21 cellular contexts compared by ENCODE assay signal in the genomic region with DNA sequence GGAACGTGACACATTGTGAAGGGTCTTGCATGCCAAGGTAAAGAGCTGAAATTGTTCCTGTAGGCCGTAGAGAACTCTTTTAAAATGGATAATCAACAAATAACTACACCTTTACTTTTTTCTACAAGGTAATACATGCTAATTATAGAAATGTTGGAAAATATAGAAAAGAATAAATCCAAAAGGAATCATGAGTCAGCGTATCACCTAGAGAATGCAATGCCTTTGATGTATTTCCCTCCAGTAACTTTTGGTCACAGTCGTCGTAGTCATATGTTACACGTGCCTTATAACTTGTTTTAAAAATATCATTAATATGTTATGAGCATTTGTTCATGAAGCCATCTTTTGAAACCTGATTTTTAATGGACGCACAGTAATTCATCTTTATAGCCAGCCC.
DNase-seq lines count a peak whose midpoint lies in the region; ATAC-seq, FAIRE-seq and TF ChIP-seq lines count a peak whose summit lies in the region.
"Had no signal": no experiment of that assay in that cellular context is flagged by ENCODE, and none has a peak within 500 bp of the region (broad histone marks: within the 10 kb centered on the region; RNA-seq: fewer than 3 reads in every experiment).

No MANE protein-coding gene starts in this region.

- H4K5ac ChIP-seq in IMR-90 (ENCODE audit: low read depth, low read length) (no peak overlapping the region), mesendoderm (ENCODE audit: low read length) (no peak overlapping the region)

- H3K23ac ChIP-seq in IMR-90 (ENCODE audit: low read depth, low read length) (no peak overlapping the region), mesendoderm (ENCODE audit: low read length) (no peak overlapping the region)

- H2BK5ac ChIP-seq in IMR-90 (ENCODE audit: low read depth, low read length, poor library complexity, severe bottlenecking) (no peak overlapping the region), mesendoderm (ENCODE audit: low read length) (peak overlapping the region; percentile 14)

- no peak overlapping the region for H2BK20ac ChIP-seq in IMR-90 (ENCODE audit: low read depth, low read length)

- DNase-seq in HepG2 (ENCODE audit: low spot score) (no peak), right lobe of liver (no peak), IMR-90 (no peak), mesendoderm (no peak)
- DNase-seq in stimulated activated CD4-positive, alpha-beta T cell treated with anti-CD3 and anti-CD28 coated beads, Interleukin-2, amount 100 ng/mL, for 24 hours, result no peak
- no peak for DNase-seq in activated CD4-positive, alpha-beta T cell treated with anti-CD3 and anti-CD28 coated beads for 48 hours
- DNase-seq: ACHN; BE2C; C1 segment of cervical spinal cord; Calu3; CD4-positive, alpha-beta memory T cell; CD4-positive, CD25-positive, alpha-beta regulatory T cell; CD8-positive, alpha-beta memory T cell; COR-L47; DMS 273 treated with DMSO at 0.1 percent for 48 hours; GF-D8 had no signal

- no peak overlapping the region for H3K56ac ChIP-seq in IMR-90 (ENCODE audit: extremely low read depth, insufficient read depth, low read length)
- H3K56ac ChIP-seq in mesendoderm (ENCODE audit: low read length), result no peak overlapping the region

- BruUV-seq in HepG2 (replicated peaks; lab: Mats Ljungman, UMichigan) (no TSS peak), IMR-90 (replicated peaks; lab: Mats Ljungman, UMichigan) (no TSS peak)

- H3K9me1 ChIP-seq in IMR-90 (ENCODE audit: insufficient read depth, low read length), result no peaks in the 10 kb centered on the region

- H2BK120ac ChIP-seq in IMR-90 (ENCODE audit: low read depth, low read length) (no peak overlapping the region), mesendoderm (ENCODE audit: low read depth, low read length) (no peak overlapping the region)

- H3K27ac ChIP-seq in HepG2 (ENCODE audit: extremely low read length, insufficient read depth, low read length), result no peak overlapping the region
- no peak overlapping the region for H3K27ac ChIP-seq in right lobe of liver
- no peak overlapping the region for H3K27ac ChIP-seq in IMR-90 (ENCODE audit: insufficient read depth, low read length)
- no peak overlapping the region for H3K27ac ChIP-seq in mesendoderm (ENCODE audit: low read depth, low read length)
- H3K27ac ChIP-seq: 22Rv1, BLaER1 had no signal

- 37% methylated on average over 7 of the region's 7 CpGs for WGBS in HepG2 (ENCODE audit: low lambda C conversion rate)
- WGBS in right lobe of liver (ENCODE audit: insufficient coverage, low coverage, low lambda C conversion rate, missing lambda C conversion rate), result 80% methylated on average over 7 of the region's 7 CpGs
- no CpG with 5 or more reads among the region's 7 CpGs for WGBS in IMR-90 (ENCODE audit: extremely low coverage in 2 of 2, insufficient read length in 1 of 2), 2 experiments
- WGBS in mesendoderm (ENCODE audit: extremely low coverage, insufficient coverage, low lambda C conversion rate), result no CpG with 5 or more reads among the region's 7 CpGs

- TF ChIP-seq CTCF in HepG2 (CRISPR knock-in tag; IDR thresholded peaks at IDR 0.05) (no peak), right lobe of liver (IDR thresholded peaks at IDR 0.05) (no peak), IMR-90 (conservative IDR thresholded peaks at IDR 0.05; ENCODE audit: low read depth, low read length) (no peak)

- H3K4me3 ChIP-seq in HepG2 (replicated peaks in 1 of 3; ENCODE audit: insufficient read depth in 1 of 3, low read depth in 2 of 3, low read length in 3 of 3) (no peak overlapping the region), right lobe of liver (no peak overlapping the region), IMR-90 (ENCODE audit: insufficient read depth, low read depth, low read length) (no peak overlapping the region), mesendoderm (ENCODE audit: low read length) (no peak overlapping the region)
- H3K4me3 ChIP-seq: BLaER1 had no signal

- POLR2A ChIA-PET in HepG2 (lab: Yijun Ruan, JAX), result no interaction called here
- POLR2A ChIA-PET in IMR-90 (lab: Charles Lee; ENCODE audit: unreplicated experiment), result no interaction called here

- H3K4me2 ChIP-seq in HepG2 (ENCODE audit: low read depth, low read length) (no peak overlapping the region), IMR-90 (ENCODE audit: low read depth, low read length) (no peak overlapping the region), mesendoderm (ENCODE audit: low read length) (no peak overlapping the region)
- H3K4me2 ChIP-seq: BLaER1 had no signal

- H3K4me1 ChIP-seq in HepG2 (ENCODE audit: insufficient read depth, low read length) (no peaks in the 10 kb centered on the region), right lobe of liver (no peaks in the 10 kb centered on the region), IMR-90 (ENCODE audit: control insufficient read depth, insufficient read depth, low read length) (no peaks in the 10 kb centered on the region), mesendoderm (ENCODE audit: control insufficient read depth, low read depth, low read length) (peaks cover 14% of the 10 kb centered on the region)
- H3K4me1 ChIP-seq: BE2C had no signal

- no peak overlapping the region for H3K4ac ChIP-seq in IMR-90 (ENCODE audit: low read depth, low read length)
- no peak overlapping the region for H3K4ac ChIP-seq in mesendoderm (ENCODE audit: low read depth, low read length)

- H2AK5ac ChIP-seq in IMR-90 (ENCODE audit: low read depth, low read length) (no peak overlapping the region), mesendoderm (ENCODE audit: low read length) (no peak overlapping the region)

- intact Hi-C loops in HepG2 (cut with micrococcal nuclease; ENCODE audit: unreplicated experiment), result no loop called here
- intact Hi-C loops in right lobe of liver (cut with DNase I), result no loop called here
- intact Hi-C loops in IMR-90 (cut with micrococcal nuclease), result no loop called here

- ATAC-seq in HepG2, result no peak
- ATAC-seq in right lobe of liver, result no peak
- ATAC-seq in IMR-90 (ENCODE audit: low read depth), result no peak

- H4K8ac ChIP-seq in IMR-90 (ENCODE audit: low read depth in 2 of 2, low read length in 2 of 2), result no peak overlapping the region
- H4K8ac ChIP-seq in mesendoderm (ENCODE audit: low read depth, low read length), result no peak overlapping the region

- TF ChIP-seq POLR2A in HepG2 (IDR thresholded peaks at IDR 0.05; ENCODE audit: insufficient read depth in 1 of 2, low read depth in 2 of 2, low read length in 2 of 2) (no peak), right lobe of liver (IDR thresholded peaks at IDR 0.05) (no peak), IMR-90 (IDR thresholded peaks at IDR 0.05; ENCODE audit: low read depth, low read length) (no peak)

- H2AFZ ChIP-seq in HepG2 (ENCODE audit: low read length) (no peak overlapping the region), IMR-90 (replicated peaks; ENCODE audit: low read length, poor library complexity) (no peak overlapping the region)

- H3K79me2 ChIP-seq in HepG2 (ENCODE audit: insufficient read depth, low read length), result no peaks in the 10 kb centered on the region
- no peaks in the 10 kb centered on the region for H3K79me2 ChIP-seq in mesendoderm (ENCODE audit: control insufficient read depth, insufficient read depth, low read length)

- H4K91ac ChIP-seq in IMR-90 (ENCODE audit: insufficient read depth, low read depth, low read length), result no peak overlapping the region

- TF ChIP-seq EP300 in HepG2 (IDR thresholded peaks at IDR 0.05; ENCODE audit: low read depth in 2 of 2, low read length in 2 of 2) (no peak), HepG2 (CRISPR knock-in tag; IDR thresholded peaks at IDR 0.05; ENCODE audit: borderline replicate concordance) (no peak)

- in situ Hi-C loops in HepG2 (cut with HindIII; ENCODE audit: extremely low pct_ligation_motif_present, low pct_unique_long_range_greater_than_20kb) (no loop called here), IMR-90 (cut with MboI; ENCODE audit: low sequenced_read_pairs) (no loop called here)

- dilution Hi-C loops in IMR-90 (cut with HindIII; ENCODE audit: low sequenced_read_pairs, unreplicated experiment), result no loop called here

- no peaks in the 10 kb centered on the region for H3K9me3 ChIP-seq in HepG2 (ENCODE audit: low read length)
- no peaks in the 10 kb centered on the region for H3K9me3 ChIP-seq in right lobe of liver
- no peaks in the 10 kb centered on the region for H3K9me3 ChIP-seq in IMR-90 (ENCODE audit: control insufficient read depth, insufficient read depth, low read length)
- H3K9me3 ChIP-seq: BE2C, BLaER1 had no signal

- CTCF ChIA-PET in HepG2 (lab: Yijun Ruan, JAX; ENCODE audit: low intra/inter-chr PET ratio, low total read pairs) (no interaction called here), IMR-90 (lab: Yijun Ruan, JAX) (no interaction called here)

- no peak for FAIRE-seq in HepG2 (lab: Jason Lieb, UNC)
- FAIRE-seq: G401.6, GM12891, GM19239 had no signal

- H2BK15ac ChIP-seq in IMR-90 (ENCODE audit: low read depth, low read length), result no peak overlapping the region
- no peak overlapping the region for H2BK15ac ChIP-seq in mesendoderm (replicated peaks; ENCODE audit: low read depth)

- H4K20me1 ChIP-seq in HepG2 (ENCODE audit: insufficient read depth, low read length), result no peaks in the 10 kb centered on the region
- no peaks in the 10 kb centered on the region for H4K20me1 ChIP-seq in IMR-90 (ENCODE audit: insufficient read depth, low read length)
- H4K20me1 ChIP-seq: BLaER1 had no signal

- TF ChIP-seq RAD21 in HepG2 (CRISPR knock-in tag; IDR thresholded peaks at IDR 0.05), result no peak
- TF ChIP-seq RAD21 in IMR-90 (IDR thresholded peaks at IDR 0.05; ENCODE audit: low read length), result no peak

- H3K79me1 ChIP-seq in IMR-90 (ENCODE audit: low read depth in 1 of 2, low read length in 2 of 2), result no peaks in the 10 kb centered on the region
- no peaks in the 10 kb centered on the region for H3K79me1 ChIP-seq in mesendoderm (ENCODE audit: low read length)

- H3K27me3 ChIP-seq in HepG2 (ENCODE audit: control insufficient read depth in 1 of 2, insufficient read depth in 2 of 2, low read length in 2 of 2) (peaks cover 1 to 26% of the 10 kb centered on the region in 2 experiments; a peak in 2 of 5 replicates), right lobe of liver (no peaks in the 10 kb centered on the region), IMR-90 (ENCODE audit: control insufficient read depth, insufficient read depth, low read length) (peaks cover 31% of the 10 kb centered on the region), mesendoderm (ENCODE audit: insufficient read depth, low read length, poor library complexity) (no peaks in the 10 kb centered on the region)
- H3K27me3 ChIP-seq: BLaER1 had no signal

- H3K9ac ChIP-seq in HepG2 (ENCODE audit: insufficient read depth, low read depth, low read length) (no peak overlapping the region), IMR-90 (ENCODE audit: low read depth, low read length) (no peak overlapping the region), mesendoderm (ENCODE audit: low read length) (no peak overlapping the region)
- H3K9ac ChIP-seq: BLaER1 had no signal

- no peak overlapping the region for H2AK9ac ChIP-seq in IMR-90 (replicated peaks; ENCODE audit: low read depth, low read length, poor library complexity)

- H3K18ac ChIP-seq in IMR-90 (ENCODE audit: low read depth, low read length) (no peak overlapping the region), mesendoderm (ENCODE audit: low read length) (no peak overlapping the region)

- H3K14ac ChIP-seq in IMR-90 (replicated peaks; ENCODE audit: low read depth, low read length), result no peak overlapping the region

- H3K36me3 ChIP-seq in HepG2 (replicated peaks in 1 of 2; ENCODE audit: control insufficient read depth in 1 of 2, insufficient read depth in 2 of 2, low read length in 2 of 2) (no peaks in the 10 kb centered on the region), right lobe of liver (no peaks in the 10 kb centered on the region), IMR-90 (ENCODE audit: control insufficient read depth, insufficient read depth, low read length) (no peaks in the 10 kb centered on the region), mesendoderm (ENCODE audit: control insufficient read depth, insufficient read depth, low read length) (no peaks in the 10 kb centered on the region)
- H3K36me3 ChIP-seq: BE2C, BLaER1 had no signal
